12 cellular contexts compared by ENCODE assay signal in the genomic region with DNA sequence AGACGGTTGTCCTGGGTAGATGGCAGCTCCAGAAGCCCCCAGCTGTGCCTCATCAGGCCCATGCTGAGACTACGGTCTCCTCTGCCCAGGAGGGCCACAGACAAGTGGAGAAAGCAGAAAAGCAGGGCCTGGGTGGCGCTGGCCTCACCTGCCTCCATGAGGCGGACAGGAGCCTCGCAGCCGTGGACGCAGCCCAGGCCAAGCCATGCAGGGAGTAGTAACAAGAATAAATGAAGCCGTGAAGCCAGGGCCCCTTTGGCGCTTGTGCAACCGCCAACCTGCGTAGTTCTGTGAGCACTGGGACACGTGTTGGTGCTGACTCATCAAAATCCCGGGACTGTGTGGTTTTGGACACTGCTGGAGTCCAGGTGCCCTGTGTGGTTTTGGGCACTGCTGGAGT. TPM values are rescaled to one million over a fixed set of nuclear protein-coding genes. Genes with fewer than 3 reads are reported as not detected.
A peak's percentile ranks its signal among the peaks of the same experiment; 100 is the strongest.
DNase-seq lines count a peak whose midpoint lies in the region; ATAC-seq and TF ChIP-seq lines count a peak whose summit lies in the region.
"Had no signal": no experiment of that assay in that cellular context is flagged by ENCODE, and none has a peak within 500 bp of the region (broad histone marks: within the 10 kb centered on the region; RNA-seq: fewer than 3 reads in every experiment).

No MANE protein-coding gene starts in this region.

- H3K36me3 ChIP-seq in SK-N-SH (replicated peaks in 1 of 2; ENCODE audit: control insufficient read depth in 1 of 2, insufficient read depth in 2 of 2, low read length in 1 of 2) (no peaks in the 10 kb centered on the region), RWPE2 (ENCODE audit: low read depth) (no peaks in the 10 kb centered on the region)
- H3K36me3 ChIP-seq: esophagus muscularis mucosa had no signal

- no peak overlapping the region for H3K4me2 ChIP-seq in SK-N-SH
- H3K4me2 ChIP-seq: hepatocyte had no signal

- POLR2A ChIA-PET in SK-N-SH (lab: Yijun Ruan, JAX): no interaction called here

- 54% methylated on average over 8 of the region's 13 CpGs for WGBS in SK-N-SH (ENCODE audit: low lambda C conversion rate)

- CTCF ChIA-PET in SK-N-SH (lab: Yijun Ruan, JAX): no interaction called here

- H2AFZ ChIP-seq in SK-N-SH (ENCODE audit: low read depth): no peak overlapping the region
- H2AFZ ChIP-seq: hepatocyte had no signal

- no peak for TF ChIP-seq RAD21 in SK-N-SH (IDR thresholded peaks at IDR 0.05; ENCODE audit: low read length)

- H3K27me3 ChIP-seq in SK-N-SH (ENCODE audit: insufficient read depth) (0 out of 2 replicates have a peak, but pooled peaks cover 11% of the 10 kb centered on the region), RWPE2 (ENCODE audit: insufficient read depth, poor library complexity, severe bottlenecking) (no peaks in the 10 kb centered on the region)
- H3K27me3 ChIP-seq: hepatocyte had no signal

- no peaks in the 10 kb centered on the region for H3K9me3 ChIP-seq in SK-N-SH
- H3K9me3 ChIP-seq in RWPE2 (ENCODE audit: severe bottlenecking): no peaks in the 10 kb centered on the region
- H3K9me3 ChIP-seq: esophagus muscularis mucosa had no signal

- H3K79me2 ChIP-seq in SK-N-SH (ENCODE audit: insufficient read depth): no peaks in the 10 kb centered on the region
- H3K79me2 ChIP-seq: hepatocyte had no signal

- H3K4me1 ChIP-seq in SK-N-SH (ENCODE audit: control insufficient read depth in 1 of 2, insufficient read depth in 2 of 2, low read depth in 1 of 2, low read length in 1 of 2) (no peaks in the 10 kb centered on the region), RWPE2 (ENCODE audit: insufficient read depth, poor library complexity, severe bottlenecking) (peaks cover 10% of the 10 kb centered on the region)

- DNase-seq in SK-N-SH (no peak), RWPE2 (ENCODE audit: low spot score) (no peak), kidney tubule cell (ENCODE audit: low spot score) (peak; percentile 36), NCI-H2029 (lab: John Stamatoyannopoulos, UW) (no peak)
- DNase-seq in activated CD8-positive, alpha-beta memory T cell treated with anti-CD3 and anti-CD28 coated beads, Interleukin-2, amount 50 U/mL, for 48 hours: no peak
- DNase-seq: activated naive CD8-positive, alpha-beta T cell treated with anti-CD3 and anti-CD28 coated beads, Interleukin-2, amount 10 ng/mL, durations not matched to agents 7 days and 5 days; stimulated activated CD4-positive, alpha-beta T cell treated with anti-CD3 and anti-CD28 coated beads, Interleukin-12 subunit alpha, Interleukin-12 subunit beta, amount 100 ng/mL, for 4 hours had no signal

- ATAC-seq in SK-N-SH treated with all-trans-retinoic acid at 6 μM for 48 hours (0 out of 3 replicates have a peak, but pooled peaks have one; percentile 22), RWPE2 (ENCODE audit: low read depth) (peak; percentile 42; the same call in 2 of the 3 replicates), HG02981 (IDR thresholded peaks at IDR 0.05; ENCODE audit: unreplicated experiment) (no peak), HG03196 (IDR thresholded peaks at IDR 0.05; ENCODE audit: unreplicated experiment) (no peak)

- no peak overlapping the region for H3K9ac ChIP-seq in SK-N-SH

- TF ChIP-seq CTCF in SK-N-SH (IDR thresholded peaks at IDR 0.05) (no peak), RWPE2 (IDR thresholded peaks at IDR 0.05; ENCODE audit: poor library complexity, severe bottlenecking) (no peak)

- TF ChIP-seq EP300 in SK-N-SH (IDR thresholded peaks at IDR 0.05; ENCODE audit: borderline replicate concordance in 1 of 2, low read depth in 1 of 2, low read length in 1 of 2): no peak

- H4K20me1 ChIP-seq in SK-N-SH (ENCODE audit: insufficient read depth): no peaks in the 10 kb centered on the region

- H3K4me3 ChIP-seq in SK-N-SH (ENCODE audit: low read depth in 2 of 2, low read length in 1 of 2): no peak overlapping the region
- no peak overlapping the region for H3K4me3 ChIP-seq in RWPE2 (ENCODE audit: severe bottlenecking)
- H3K4me3 ChIP-seq: esophagus muscularis mucosa, hepatocyte had no signal

- H3F3A ChIP-seq in SK-N-SH (replicated peaks; ENCODE audit: insufficient read depth): no peaks in the 10 kb centered on the region

- H3K27ac ChIP-seq in SK-N-SH (ENCODE audit: low read depth in 2 of 2, low read length in 1 of 2) (no peak overlapping the region), RWPE2 (ENCODE audit: poor library complexity, severe bottlenecking) (no peak overlapping the region)
- H3K27ac ChIP-seq: esophagus muscularis mucosa, hepatocyte had no signal

- no peaks in the 10 kb centered on the region for H3K9me2 ChIP-seq in SK-N-SH

TF ChIP-seq in SK-N-SH treated with all-trans-retinoic acid at 6 μM for 48 hours, 23 proteins besides CTCF, POLR2A, EP300 and RAD21:
- TF ChIP-seq TOX (CRISPR knock-in tag; IDR thresholded peaks at IDR 0.05; ENCODE audit: borderline replicate concordance): no peak

TF ChIP-seq in SK-N-SH, 30 proteins besides CTCF, POLR2A, EP300 and RAD21:
- TF ChIP-seq SIN3A (IDR thresholded peaks at IDR 0.05; ENCODE audit: borderline replicate concordance, low read depth, low read length) (no peak), TCF12 (IDR thresholded peaks at IDR 0.05) (no peak), USF1 (IDR thresholded peaks at IDR 0.05; ENCODE audit: borderline replicate concordance, low read depth) (no peak), PBX3 (IDR thresholded peaks at IDR 0.05) (no peak)

RNA-seq across cellular contexts. Expression of gene MUC4, which starts 12.3 kb away (rescaled TPM):
- polyA plus RNA-seq in SK-N-SH (2012; rRNA removed): 0.06 and 0.07 TPM in 2 replicates
- 0.05 TPM in 2 replicates for polyA plus RNA-seq in SK-N-SH (2012; cell fraction: cytosol; rRNA removed)
- 0.04 TPM in 1 of 2 replicates, not detected in the other for polyA plus RNA-seq in SK-N-SH (2012; cell fraction: nucleus; rRNA removed)

Comparison
In these comparisons a context has a peak if more than half of its experiments do, and no peak if none do; other contexts are left out.
1. ATAC-seq: peak in SK-N-SH treated with all-trans-retinoic acid at 6 μM for 48 hours (single experiment) and RWPE2 (single experiment); none in HG02981 (single experiment) and HG03196 (single experiment).